Comparison of ENCODE assay signal across 10 cellular contexts in genomic region chr17:76707985-76708807, GRCh38. TPM values are rescaled to one million over a fixed set of nuclear protein-coding genes. Genes with fewer than 3 reads are reported as not detected.
A peak's percentile ranks its signal among the peaks of the same experiment; 100 is the strongest.
DNase-seq lines count a peak whose midpoint lies in the region; ATAC-seq and TF ChIP-seq lines count a peak whose summit lies in the region.
"Had no signal": no experiment of that assay in that cellular context is flagged by ENCODE, and none has a peak within 500 bp of the region (broad histone marks: within the 10 kb centered on the region; RNA-seq: fewer than 3 reads in every experiment).

No MANE protein-coding gene starts in this region.

- H3K79me2 ChIP-seq in OCI-LY1 (ENCODE audit: insufficient read depth, low read length): no peaks in the 10 kb centered on the region
- H3K79me2 ChIP-seq in fibroblast of lung (ENCODE audit: control insufficient read depth, insufficient read depth, low read length): peaks cover 60% of the 10 kb centered on the region
- peaks cover 4% of the 10 kb centered on the region for H3K79me2 ChIP-seq in neural progenitor cell (ENCODE audit: low read depth)

- H3K4me3 Mint-ChIP-seq in neural progenitor cell: peak overlapping the region; percentile 77
- H3K4me3 Mint-ChIP-seq in activated CD4-positive, alpha-beta memory T cell treated with anti-CD3 and anti-CD28 coated beads, Interleukin-2, amount 10 ng/mL, durations not matched to agents 7 days and 5 days: no peak overlapping the region
- no peak overlapping the region for H3K4me3 Mint-ChIP-seq in activated naive CD8-positive, alpha-beta T cell treated with anti-CD3 and anti-CD28 coated beads for 36 hours

- H3K27me3 Mint-ChIP-seq in neural progenitor cell (ENCODE audit: insufficient read depth, low read depth): peaks cover 3% of the 10 kb centered on the region
- peaks cover 9% of the 10 kb centered on the region for H3K27me3 Mint-ChIP-seq in activated CD4-positive, alpha-beta memory T cell treated with anti-CD3 and anti-CD28 coated beads, Interleukin-2, amount 10 ng/mL, durations not matched to agents 7 days and 5 days
- no peaks in the 10 kb centered on the region for H3K27me3 Mint-ChIP-seq in activated naive CD8-positive, alpha-beta T cell treated with anti-CD3 and anti-CD28 coated beads for 36 hours
- H3K27me3 Mint-ChIP-seq: activated naive CD4-positive, alpha-beta T cell treated with anti-CD3 and anti-CD28 coated beads, Interleukin-2, amount 50 U/mL, for 24 hours; IgD-negative memory B cell had no signal

- H3K9me3 Mint-ChIP-seq in neural progenitor cell: no peaks in the 10 kb centered on the region
- no peaks in the 10 kb centered on the region for H3K9me3 Mint-ChIP-seq in activated CD4-positive, alpha-beta memory T cell treated with anti-CD3 and anti-CD28 coated beads, Interleukin-2, amount 10 ng/mL, durations not matched to agents 7 days and 5 days
- H3K9me3 Mint-ChIP-seq in activated naive CD8-positive, alpha-beta T cell treated with anti-CD3 and anti-CD28 coated beads for 36 hours: no peaks in the 10 kb centered on the region
- H3K9me3 Mint-ChIP-seq: activated naive CD4-positive, alpha-beta T cell treated with anti-CD3 and anti-CD28 coated beads, Interleukin-2, amount 50 U/mL, for 24 hours; IgD-negative memory B cell had no signal

- no peaks in the 10 kb centered on the region for H3K9me3 ChIP-seq in OCI-LY1 (ENCODE audit: low read length)
- H3K9me3 ChIP-seq in fibroblast of lung (ENCODE audit: control insufficient read depth, insufficient read depth, low read depth, low read length): no peaks in the 10 kb centered on the region
- no peaks in the 10 kb centered on the region for H3K9me3 ChIP-seq in neural progenitor cell (ENCODE audit: low read depth)

- no peaks in the 10 kb centered on the region for H3K36me3 Mint-ChIP-seq in neural progenitor cell
- H3K36me3 Mint-ChIP-seq in activated CD4-positive, alpha-beta memory T cell treated with anti-CD3 and anti-CD28 coated beads, Interleukin-2, amount 10 ng/mL, durations not matched to agents 7 days and 5 days (ENCODE audit: low read depth): peaks cover 4% of the 10 kb centered on the region
- no peaks in the 10 kb centered on the region for H3K36me3 Mint-ChIP-seq in activated naive CD8-positive, alpha-beta T cell treated with anti-CD3 and anti-CD28 coated beads for 36 hours
- H3K36me3 Mint-ChIP-seq: activated naive CD4-positive, alpha-beta T cell treated with anti-CD3 and anti-CD28 coated beads, Interleukin-2, amount 50 U/mL, for 24 hours; IgD-negative memory B cell had no signal

- POLR2A ChIA-PET in activated CD4-positive, alpha-beta memory T cell treated with anti-CD3 and anti-CD28 coated beads, Interleukin-2, amount 10 ng/mL, durations not matched to agents 7 days and 5 days (lab: Charles Lee): interaction anchor here (1.0 to 2.6 kb wide), 2 partner anchors 24 to 29 kb away, joined by 3 to 6 read pairs; partner anchors contain the start of gene MFSD11

- H3K4me1 ChIP-seq in OCI-LY1 (ENCODE audit: insufficient read depth, low read length, severe bottlenecking) (peaks cover 4% of the 10 kb centered on the region), fibroblast of lung (ENCODE audit: control insufficient read depth, extremely low read depth, insufficient read depth, low read length) (peaks cover 19% of the 10 kb centered on the region), neural progenitor cell (peaks cover 31% of the 10 kb centered on the region)

- H3K36me3 ChIP-seq in OCI-LY1 (ENCODE audit: insufficient read depth, low read length): peaks cover 5% of the 10 kb centered on the region; the same call in 1 of the 2 replicates
- peaks cover 2% of the 10 kb centered on the region for H3K36me3 ChIP-seq in fibroblast of lung (ENCODE audit: control insufficient read depth, insufficient read depth, low read length)
- H3K36me3 ChIP-seq in neural progenitor cell: no peaks in the 10 kb centered on the region

- TF ChIP-seq CTCF in AG09319 (IDR thresholded peaks at IDR 0.05; ENCODE audit: low read depth, low read length) (peak; percentile 37), OCI-LY1 (IDR thresholded peaks at IDR 0.05; ENCODE audit: low read length) (peak; percentile 69), fibroblast of lung (conservative IDR thresholded peaks at IDR 0.05 in 1 of 2, IDR thresholded peaks at IDR 0.05 in 1 of 2; ENCODE audit: low read depth in 1 of 2, low read length in 2 of 2) (peak; percentile 23 to 25), neural progenitor cell (IDR thresholded peaks at IDR 0.05) (peak; percentile 88)

- H3K4me2 ChIP-seq in OCI-LY1 (ENCODE audit: low read length) (no peak overlapping the region), fibroblast of lung (ENCODE audit: extremely low read depth, insufficient read depth, low read length) (peak overlapping the region; percentile 97), neural progenitor cell (peak overlapping the region; percentile 96)

- H3K9ac ChIP-seq in OCI-LY1 (ENCODE audit: low read length) (no peak overlapping the region), fibroblast of lung (ENCODE audit: insufficient read depth, low read length) (peak overlapping the region; percentile 55), neural progenitor cell (no peak overlapping the region)

- H3K27ac ChIP-seq in OCI-LY1 (ENCODE audit: low read depth, low read length, poor library complexity, severe bottlenecking): no peak overlapping the region
- H3K27ac ChIP-seq in fibroblast of lung (ENCODE audit: insufficient read depth, low read length): peak overlapping the region; percentile 82
- peak overlapping the region; percentile 7 for H3K27ac ChIP-seq in neural progenitor cell

- no peak for ATAC-seq in GM19023 (IDR thresholded peaks at IDR 0.05; ENCODE audit: unreplicated experiment)

- H3K27me3 ChIP-seq in OCI-LY1 (ENCODE audit: insufficient read depth, low read length) (no peaks in the 10 kb centered on the region), fibroblast of lung (ENCODE audit: control insufficient read depth, insufficient read depth, low read length) (no peaks in the 10 kb centered on the region), neural progenitor cell (peaks cover 11% of the 10 kb centered on the region)

- H3K4me1 Mint-ChIP-seq in neural progenitor cell: peaks cover 50% of the 10 kb centered on the region
- peaks cover 16% of the 10 kb centered on the region for H3K4me1 Mint-ChIP-seq in activated CD4-positive, alpha-beta memory T cell treated with anti-CD3 and anti-CD28 coated beads, Interleukin-2, amount 10 ng/mL, durations not matched to agents 7 days and 5 days
- peaks cover 12% of the 10 kb centered on the region for H3K4me1 Mint-ChIP-seq in activated naive CD8-positive, alpha-beta T cell treated with anti-CD3 and anti-CD28 coated beads for 36 hours

- H3F3A ChIP-seq in OCI-LY1 (ENCODE audit: insufficient read depth, low read length): no peaks in the 10 kb centered on the region
- H3F3A ChIP-seq in neural progenitor cell (ENCODE audit: low read depth): peaks cover 32% of the 10 kb centered on the region

- CTCF ChIA-PET in activated CD4-positive, alpha-beta memory T cell treated with anti-CD3 and anti-CD28 coated beads, Interleukin-2, amount 10 ng/mL, durations not matched to agents 7 days and 5 days (lab: Charles Lee): interaction anchor here (2.7 kb wide), 1 partner anchor 9 kb away, joined by 6 read pairs; no protein-coding TSS in a partner anchor

- H3K4me3 ChIP-seq in OCI-LY1 (ENCODE audit: low read depth, low read length, poor library complexity, severe bottlenecking) (no peak overlapping the region), fibroblast of lung (replicated peaks in 1 of 4; ENCODE audit: control extremely low read depth in 1 of 4, insufficient read depth in 1 of 4, low read depth in 3 of 4, low read length in 4 of 4) (peak overlapping the region; percentile 32 to 77 (median 42)), neural progenitor cell (peak overlapping the region; percentile 8)

- DNase-seq in AG09319 (ENCODE audit: extremely low read depth, low read depth) (no peak), fibroblast of lung (ENCODE audit: low read depth in 2 of 2) (no peak), neural progenitor cell (ENCODE audit: low spot score) (peak; percentile 94), NCI-H2196 (lab: John Stamatoyannopoulos, UW; ENCODE audit: unreplicated experiment) (no peak)
- DNase-seq in activated CD4-positive, alpha-beta memory T cell treated with anti-CD3 and anti-CD28 coated beads, Interleukin-2, amount 10 ng/mL, durations not matched to agents 7 days and 5 days: no peak
- DNase-seq in activated naive CD8-positive, alpha-beta T cell treated with anti-CD3 and anti-CD28 coated beads for 36 hours: no peak

- H3K9me2 ChIP-seq in OCI-LY1 (ENCODE audit: low read depth, low read length): no peaks in the 10 kb centered on the region

- H4K20me1 ChIP-seq in OCI-LY1 (ENCODE audit: insufficient read depth, low read length) (no peaks in the 10 kb centered on the region), fibroblast of lung (ENCODE audit: control insufficient read depth, extremely low read depth, insufficient read depth, low read length) (no peaks in the 10 kb centered on the region), neural progenitor cell (ENCODE audit: low read depth) (peaks cover 18% of the 10 kb centered on the region)

- peak overlapping the region; percentile 53 for H3K27ac Mint-ChIP-seq in neural progenitor cell
- H3K27ac Mint-ChIP-seq in activated CD4-positive, alpha-beta memory T cell treated with anti-CD3 and anti-CD28 coated beads, Interleukin-2, amount 10 ng/mL, durations not matched to agents 7 days and 5 days: no peak overlapping the region
- no peak overlapping the region for H3K27ac Mint-ChIP-seq in activated naive CD8-positive, alpha-beta T cell treated with anti-CD3 and anti-CD28 coated beads for 36 hours
- H3K27ac Mint-ChIP-seq: activated naive CD4-positive, alpha-beta T cell treated with anti-CD3 and anti-CD28 coated beads, Interleukin-2, amount 50 U/mL, for 24 hours; IgD-negative memory B cell had no signal

- H2AFZ ChIP-seq in OCI-LY1 (ENCODE audit: low read length): no peak overlapping the region
- H2AFZ ChIP-seq in fibroblast of lung (ENCODE audit: low read length): no peak overlapping the region
- no peak overlapping the region for H2AFZ ChIP-seq in neural progenitor cell (replicated peaks)

RNA-seq across cellular contexts. Expression of gene MXRA7, which starts 2.6 kb away (rescaled TPM):
- total RNA-seq in fibroblast of lung (127 and 142 TPM in 2 replicates), neural progenitor cell (ENCODE audit: low replicate concordance) (54.6 and 55.4 TPM in 2 replicates)
- 215 and 307 TPM in 2 replicates for polyA plus RNA-seq in fibroblast of lung
- polyA plus RNA-seq in fibroblast of lung (2012): 189 and 250 TPM in 2 replicates
- 200 and 284 TPM in 2 replicates for polyA minus RNA-seq in fibroblast of lung (ENCODE audit: low replicate concordance)
- 1 to 10 TPM; 7.5 to 8.5 TPM for total RNA-seq in activated CD4-positive, alpha-beta memory T cell treated with anti-CD3 and anti-CD28 coated beads, Interleukin-2, amount 10 ng/mL, durations not matched to agents 7 days and 5 days
- total RNA-seq in activated naive CD8-positive, alpha-beta T cell treated with anti-CD3 and anti-CD28 coated beads for 36 hours: 10 to 100 TPM; 13.7 to 14.8 TPM

RNA-seq across cellular contexts. Expression of gene JMJD6, which starts 18.2 kb away (rescaled TPM):
- total RNA-seq in fibroblast of lung (13.6 and 16.2 TPM in 2 replicates), neural progenitor cell (ENCODE audit: low replicate concordance) (8.7 and 11.6 TPM in 2 replicates)
- 16.5 and 17.7 TPM in 2 replicates for polyA plus RNA-seq in fibroblast of lung
- 36.7 and 39.6 TPM in 2 replicates for polyA plus RNA-seq in fibroblast of lung (2012)
- polyA minus RNA-seq in fibroblast of lung (ENCODE audit: low replicate concordance): 32.0 and 51.9 TPM in 2 replicates
- 10 to 100 TPM; 66.8 to 68.0 TPM for total RNA-seq in activated CD4-positive, alpha-beta memory T cell treated with anti-CD3 and anti-CD28 coated beads, Interleukin-2, amount 10 ng/mL, durations not matched to agents 7 days and 5 days
- total RNA-seq in activated naive CD8-positive, alpha-beta T cell treated with anti-CD3 and anti-CD28 coated beads for 36 hours: 10 to 100 TPM; 54.6 to 55.8 TPM

RNA-seq across cellular contexts. Expression of gene METTL23, which starts 18.4 kb away (rescaled TPM):
- total RNA-seq in fibroblast of lung: 21.1 and 26.4 TPM in 2 replicates
- polyA plus RNA-seq in fibroblast of lung: 34.5 and 35.1 TPM in 2 replicates
- polyA plus RNA-seq in fibroblast of lung (2012): 28.1 and 31.8 TPM in 2 replicates
- 9.5 and 15.8 TPM in 2 replicates for polyA minus RNA-seq in fibroblast of lung (ENCODE audit: low replicate concordance)
- total RNA-seq in neural progenitor cell (ENCODE audit: low replicate concordance): 38.1 and 40.4 TPM in 2 replicates
- 10 to 100 TPM; 43.0 to 48.0 TPM for total RNA-seq in activated CD4-positive, alpha-beta memory T cell treated with anti-CD3 and anti-CD28 coated beads, Interleukin-2, amount 10 ng/mL, durations not matched to agents 7 days and 5 days
- total RNA-seq in activated naive CD8-positive, alpha-beta T cell treated with anti-CD3 and anti-CD28 coated beads for 36 hours: 10 to 100 TPM; 30.0 to 30.6 TPM

RNA-seq across cellular contexts. Expression of gene SRSF2, which starts 28.9 kb away (rescaled TPM):
- total RNA-seq in fibroblast of lung (59.6 and 77.5 TPM in 2 replicates), neural progenitor cell (ENCODE audit: low replicate concordance) (329 and 333 TPM in 2 replicates)
- polyA plus RNA-seq in fibroblast of lung: 203 and 238 TPM in 2 replicates
- polyA plus RNA-seq in fibroblast of lung (2012): 156 and 211 TPM in 2 replicates
- 72.2 and 86.0 TPM in 2 replicates for polyA minus RNA-seq in fibroblast of lung (ENCODE audit: low replicate concordance)
- 100 to 1,000 TPM; 316 to 325 TPM for total RNA-seq in activated CD4-positive, alpha-beta memory T cell treated with anti-CD3 and anti-CD28 coated beads, Interleukin-2, amount 10 ng/mL, durations not matched to agents 7 days and 5 days
- 100 to 1,000 TPM; 549 to 571 TPM for total RNA-seq in activated naive CD8-positive, alpha-beta T cell treated with anti-CD3 and anti-CD28 coated beads for 36 hours

RNA-seq across cellular contexts. Expression of gene MFSD11, which starts 29.7 kb away (rescaled TPM):
- total RNA-seq in fibroblast of lung (15.7 and 31.4 TPM in 2 replicates), neural progenitor cell (ENCODE audit: low replicate concordance) (22.5 and 25.7 TPM in 2 replicates)
- 20.1 and 22.4 TPM in 2 replicates for polyA plus RNA-seq in fibroblast of lung
- 14.7 and 15.3 TPM in 2 replicates for polyA plus RNA-seq in fibroblast of lung (2012)
- polyA minus RNA-seq in fibroblast of lung (ENCODE audit: low replicate concordance): 15.4 and 23.3 TPM in 2 replicates
- total RNA-seq in activated CD4-positive, alpha-beta memory T cell treated with anti-CD3 and anti-CD28 coated beads, Interleukin-2, amount 10 ng/mL, durations not matched to agents 7 days and 5 days: 10 to 100 TPM; 24.5 to 28.2 TPM
- total RNA-seq in activated naive CD8-positive, alpha-beta T cell treated with anti-CD3 and anti-CD28 coated beads for 36 hours: 10 to 100 TPM; 14.4 to 16.0 TPM

Comparison
In these comparisons a context has a peak if more than half of its experiments do, and no peak if none do; other contexts are left out.
1. CTCF ChIP-seq: peak in every context shown above with its lines; median percentile 88 in neural progenitor cell; 69 in OCI-LY1; 37 in AG09319; 24 in fibroblast of lung.